Comparison of ENCODE assay signal across 9 cellular contexts in genomic region chr6:3813150-3813780, GRCh38. TPM values are rescaled to one million over a fixed set of nuclear protein-coding genes. Genes with fewer than 3 reads are reported as not detected.
A peak's percentile ranks its signal among the peaks of the same experiment; 100 is the strongest.
DNase-seq lines count a peak whose midpoint lies in the region; ATAC-seq and TF ChIP-seq lines count a peak whose summit lies in the region.
"Had no signal": no experiment of that assay in that cellular context is flagged by ENCODE, and none has a peak within 500 bp of the region (broad histone marks: within the 10 kb centered on the region; RNA-seq: fewer than 3 reads in every experiment).

No MANE protein-coding gene starts in this region.

- H3K36me3 Mint-ChIP-seq in activated CD4-positive, alpha-beta T cell treated with anti-CD3 and anti-CD28 coated beads, Interleukin-2, amount 10 ng/mL, durations not matched to agents 7 days and 5 days (ENCODE audit: low read depth) = no peaks in the 10 kb centered on the region
- no peaks in the 10 kb centered on the region for H3K36me3 Mint-ChIP-seq in endodermal cell (ENCODE audit: low read depth)

- intact Hi-C loops in PC-9 (cut with micrococcal nuclease; ENCODE audit: unreplicated experiment) (no loop called here), left cardiac atrium (cut with DNase I) (no loop called here), upper lobe of right lung (cut with DNase I) (no loop called here)

- no peaks in the 10 kb centered on the region for H3K9me3 ChIP-seq in PC-9 (ENCODE audit: insufficient read depth, low read depth)
- no peaks in the 10 kb centered on the region for H3K9me3 ChIP-seq in upper lobe of right lung
- H3K9me3 ChIP-seq in endodermal cell (ENCODE audit: control insufficient read depth, low read length) = no peaks in the 10 kb centered on the region

- peak overlapping the region; percentile 59 for H3K4me2 ChIP-seq in PC-9

- TF ChIP-seq CTCF in PC-9 (conservative IDR thresholded peaks at IDR 0.05) (no peak), upper lobe of right lung (IDR thresholded peaks at IDR 0.05) (no peak), endodermal cell (conservative IDR thresholded peaks at IDR 0.05) (no peak)

- no peak overlapping the region for H3K4me3 ChIP-seq in PC-9
- H3K4me3 ChIP-seq in upper lobe of right lung = no peak overlapping the region
- H3K4me3 ChIP-seq in endodermal cell (ENCODE audit: low read length) = no peak overlapping the region

- no peak overlapping the region for H3K4me3 Mint-ChIP-seq in activated CD4-positive, alpha-beta T cell treated with anti-CD3 and anti-CD28 coated beads, Interleukin-2, amount 10 ng/mL, durations not matched to agents 7 days and 5 days
- H3K4me3 Mint-ChIP-seq in endodermal cell = no peak overlapping the region
- H3K4me3 Mint-ChIP-seq: B cell had no signal

- no peaks in the 10 kb centered on the region for H3K9me3 Mint-ChIP-seq in activated CD4-positive, alpha-beta T cell treated with anti-CD3 and anti-CD28 coated beads, Interleukin-2, amount 10 ng/mL, durations not matched to agents 7 days and 5 days
- H3K9me3 Mint-ChIP-seq in endodermal cell = no peaks in the 10 kb centered on the region

- DNase-seq in activated CD4-positive, alpha-beta T cell treated with anti-CD3 and anti-CD28 coated beads for 48 hours = peak; percentile 10
- no peak for DNase-seq in activated CD4-positive, alpha-beta T cell treated with anti-CD3 and anti-CD28 coated beads, Interleukin-2, amount 10 ng/mL, durations not matched to agents 7 days and 5 days
- peak; percentile 40 to 54 for DNase-seq in PC-9
- peak; percentile 79 for DNase-seq in left cardiac atrium
- DNase-seq in upper lobe of right lung = no peak
- DNase-seq in LoVo (ENCODE audit: low spot score) = no peak
- DNase-seq in endodermal cell = no peak
- DNase-seq in dedifferentiated amniotic fluid mesenchymal stem cell (ENCODE audit: extremely low spot score) = no peak

- POLR2A ChIA-PET in activated CD4-positive, alpha-beta T cell treated with anti-CD3 and anti-CD28 coated beads, Interleukin-2, amount 10 ng/mL, durations not matched to agents 7 days and 5 days (lab: Charles Lee) = no interaction called here
- POLR2A ChIA-PET in PC-9 (lab: Charles Lee; ENCODE audit: unreplicated experiment) = interaction anchor here (0.6 kb wide), 1 partner anchor 9 kb away, joined by 4 read pairs; no protein-coding TSS in a partner anchor

- H3K36me3 ChIP-seq in PC-9 (ENCODE audit: low read depth) = no peaks in the 10 kb centered on the region
- no peaks in the 10 kb centered on the region for H3K36me3 ChIP-seq in upper lobe of right lung
- no peaks in the 10 kb centered on the region for H3K36me3 ChIP-seq in endodermal cell (ENCODE audit: control insufficient read depth, insufficient read depth, low read length)

- BruUV-seq in PC-9 (replicated peaks; lab: Mats Ljungman, UMichigan) = no TSS peak

- H3K27ac ChIP-seq in PC-9 (no peak overlapping the region; the same call in 1 of the 2 replicates), upper lobe of right lung (no peak overlapping the region), endodermal cell (ENCODE audit: low read depth, low read length) (no peak overlapping the region)

- no peaks in the 10 kb centered on the region for H4K20me1 ChIP-seq in PC-9 (ENCODE audit: insufficient read depth)

- no peaks in the 10 kb centered on the region for H3K79me2 ChIP-seq in PC-9 (ENCODE audit: low read depth)

- peaks cover 8% of the 10 kb centered on the region; the same call in 1 of the 2 replicates for H3F3A ChIP-seq in PC-9 (ENCODE audit: insufficient read depth, low read depth)

- peaks cover 4% of the 10 kb centered on the region for H3K27me3 Mint-ChIP-seq in activated CD4-positive, alpha-beta T cell treated with anti-CD3 and anti-CD28 coated beads, Interleukin-2, amount 10 ng/mL, durations not matched to agents 7 days and 5 days
- H3K27me3 Mint-ChIP-seq in endodermal cell (ENCODE audit: insufficient read depth) = peaks cover under 1% of the 10 kb centered on the region
- H3K27me3 Mint-ChIP-seq: B cell had no signal

- H3K9ac ChIP-seq in endodermal cell (ENCODE audit: extremely low read depth, low read length, poor library complexity, severe bottlenecking) = no peak overlapping the region

- ATAC-seq in left cardiac atrium (peak; percentile 85 to 88), upper lobe of right lung (peak; percentile 62)

- 82 to 85% methylated on average over 12 to 13 of the region's 13 CpGs for WGBS in endodermal cell (ENCODE audit: insufficient coverage in 1 of 2, insufficient read length in 1 of 2), 2 experiments

- H3K27ac Mint-ChIP-seq in activated CD4-positive, alpha-beta T cell treated with anti-CD3 and anti-CD28 coated beads, Interleukin-2, amount 10 ng/mL, durations not matched to agents 7 days and 5 days = no peak overlapping the region
- no peak overlapping the region for H3K27ac Mint-ChIP-seq in endodermal cell
- H3K27ac Mint-ChIP-seq: B cell had no signal

- no peak overlapping the region for H2AFZ ChIP-seq in PC-9

- no peaks in the 10 kb centered on the region for H3K4me1 Mint-ChIP-seq in activated CD4-positive, alpha-beta T cell treated with anti-CD3 and anti-CD28 coated beads, Interleukin-2, amount 10 ng/mL, durations not matched to agents 7 days and 5 days
- peaks cover 6% of the 10 kb centered on the region for H3K4me1 Mint-ChIP-seq in endodermal cell
- H3K4me1 Mint-ChIP-seq: B cell had no signal

- peaks cover 37% of the 10 kb centered on the region for H3K4me1 ChIP-seq in PC-9 (replicated peaks; ENCODE audit: insufficient read depth)
- H3K4me1 ChIP-seq in upper lobe of right lung = peaks cover 14% of the 10 kb centered on the region
- H3K4me1 ChIP-seq in endodermal cell (ENCODE audit: control insufficient read depth, insufficient read depth, low read length) = no peaks in the 10 kb centered on the region

- H3K27me3 ChIP-seq in PC-9 (ENCODE audit: insufficient read depth, low read depth) (no peaks in the 10 kb centered on the region), upper lobe of right lung (no peaks in the 10 kb centered on the region), endodermal cell (ENCODE audit: control insufficient read depth, insufficient read depth, low read length, poor library complexity, severe bottlenecking) (no peaks in the 10 kb centered on the region)

- no peaks in the 10 kb centered on the region for H3K9me2 ChIP-seq in PC-9 (ENCODE audit: insufficient read depth)

- CTCF ChIA-PET in activated CD4-positive, alpha-beta T cell treated with anti-CD3 and anti-CD28 coated beads, Interleukin-2, amount 10 ng/mL, durations not matched to agents 7 days and 5 days (lab: Charles Lee) = no interaction called here
- CTCF ChIA-PET in PC-9 (lab: Charles Lee) = no interaction called here

RNA-seq across cellular contexts. Expression of gene FAM50B, which starts 35.9 kb away (rescaled TPM):
- total RNA-seq in activated CD4-positive, alpha-beta T cell treated with anti-CD3 and anti-CD28 coated beads, Interleukin-2, amount 10 ng/mL, durations not matched to agents 7 days and 5 days = 10 to 100 TPM; 12.0 to 12.7 TPM
- 14.3 and 16.3 TPM in 2 replicates for total RNA-seq in PC-9 (2021)
- total RNA-seq in left cardiac atrium = 10 to 100 TPM; 13.4 to 18.8 TPM
- total RNA-seq in upper lobe of right lung = 13.1 TPM
- 1 to 10 TPM; 2.8 to 3.7 TPM for total RNA-seq in endodermal cell
- polyA plus RNA-seq in endodermal cell (2013, experiment 1 of 2) = 0.57 TPM
- polyA plus RNA-seq in endodermal cell (2013, experiment 2 of 2) = 0.50 TPM

Comparison
In these comparisons a context has a peak if more than half of its experiments do, and no peak if none do; other contexts are left out.
1. DNase-seq: peak in activated CD4-positive, alpha-beta T cell treated with anti-CD3 and anti-CD28 coated beads for 48 hours (single experiment), PC-9 (2 of 2) and left cardiac atrium (single experiment); none in activated CD4-positive, alpha-beta T cell treated with anti-CD3 and anti-CD28 coated beads, Interleukin-2, amount 10 ng/mL, durations not matched to agents 7 days and 5 days (single experiment), upper lobe of right lung (single experiment), LoVo (single experiment), endodermal cell (single experiment) and dedifferentiated amniotic fluid mesenchymal stem cell (single experiment).